8 cellular contexts compared by ENCODE assay signal in genomic region chr11:104968856-104969776, GRCh38. TPM values are rescaled to one million over a fixed set of nuclear protein-coding genes. Genes with fewer than 3 reads are reported as not detected.
DNase-seq lines count a peak whose midpoint lies in the region; ATAC-seq, FAIRE-seq and TF ChIP-seq lines count a peak whose summit lies in the region.

No MANE protein-coding gene starts in this region.

- DNase-seq in NCI-H2107 treated with DMSO at 0.1 percent for 48 hours (lab: John Stamatoyannopoulos, UW; ENCODE audit: unreplicated experiment) (peak; percentile 43), NCI-H2107 (lab: John Stamatoyannopoulos, UW) (no peak), NCI-H146 (lab: John Stamatoyannopoulos, UW) (peak; percentile 73), astrocyte of the spinal cord (ENCODE audit: low read depth, low spot score) (no peak), kidney (peak; percentile 54), testis (peak; percentile 34)
- no peak for DNase-seq in stimulated activated CD4-positive, alpha-beta T cell treated with anti-CD3 and anti-CD28 coated beads, Interleukin-4, amount 100 ng/mL, for 24 hours

- H3K27ac ChIP-seq in kidney (ENCODE audit: low read depth in 2 of 2, low read length in 2 of 2) (peak overlapping the region; percentile 79 to 93), testis (peak overlapping the region; percentile 18 to 82)

- H3K9ac ChIP-seq in kidney (ENCODE audit: low read length in 2 of 2), result peak overlapping the region; percentile 68 to 72

- H3K4me3 ChIP-seq in astrocyte of the spinal cord (ENCODE audit: low read depth, low read length), result peak overlapping the region; percentile 47
- H3K4me3 ChIP-seq in kidney (ENCODE audit: low read length in 2 of 2), result peak overlapping the region; percentile 73 to 93
- H3K4me3 ChIP-seq in testis, result peak overlapping the region; percentile 58 to 61

- TF ChIP-seq CTCF in astrocyte of the spinal cord (IDR thresholded peaks at IDR 0.05; ENCODE audit: low read depth, low read length), result no peak
- no peak for TF ChIP-seq CTCF in kidney (IDR thresholded peaks at IDR 0.05; ENCODE audit: borderline replicate concordance, extremely low read depth, insufficient read depth)
- TF ChIP-seq CTCF in testis (IDR thresholded peaks at IDR 0.05), result no peak

- intact Hi-C loops in kidney (cut with DNase I) (no loop called here), testis (cut with DNase I; ENCODE audit: low total_unique reads) (no loop called here)

- H3K9me3 ChIP-seq in kidney (ENCODE audit: control insufficient read depth in 1 of 2, low read length in 2 of 2), result no peaks in the 10 kb centered on the region
- H3K9me3 ChIP-seq in testis, result no peaks in the 10 kb centered on the region

- H3K36me3 ChIP-seq in kidney (ENCODE audit: control insufficient read depth in 1 of 2, insufficient read depth in 2 of 2, low read length in 2 of 2) (no peaks in the 10 kb centered on the region), testis (ENCODE audit: low read depth, missing control alignments) (no peaks in the 10 kb centered on the region)

- no peaks in the 10 kb centered on the region for H3K27me3 ChIP-seq in testis

- TF ChIP-seq POLR2A in testis (IDR thresholded peaks at IDR 0.05), result no peak

- 33 to 38% methylated on average over 9 to 16 of the region's 16 CpGs for WGBS in testis, 2 donors

- H3K4me1 ChIP-seq in kidney (ENCODE audit: control insufficient read depth in 1 of 2, insufficient read depth in 1 of 2, low read depth in 1 of 2, low read length in 2 of 2) (peaks cover 3 to 5% of the 10 kb centered on the region in 2 donors), testis (no peaks in the 10 kb centered on the region)

- no peak for FAIRE-seq in kidney (lab: Jason Lieb, UNC)

- no peak for ATAC-seq in GM21367 (IDR thresholded peaks at IDR 0.05; ENCODE audit: unreplicated experiment)

- in situ Hi-C loops in astrocyte of the spinal cord (cut with HindIII; ENCODE audit: low sequenced_read_pairs), result no loop called here

RNA-seq across cellular contexts. Expression of gene CASP4, which starts 0.7 kb away (rescaled TPM):
- total RNA-seq in kidney (60.3 TPM), testis (10 to 100 TPM; 16.1 to 20.7 TPM)
- polyA plus RNA-seq in kidney (ENCODE audit: insufficient read depth, low read depth, low replicate concordance) (40.6 TPM), testis (ENCODE audit: insufficient read depth, low read depth, low replicate concordance) (12.9 TPM)

RNA-seq across cellular contexts. Expression of gene CASP5, which starts 53.9 kb away (rescaled TPM):
- 0.91 TPM for total RNA-seq in kidney
- polyA plus RNA-seq in kidney (ENCODE audit: insufficient read depth, low read depth, low replicate concordance), result not detected
- total RNA-seq in testis, result not detected
- 0.37 TPM for polyA plus RNA-seq in testis (ENCODE audit: insufficient read depth, low read depth, low replicate concordance)

Comparison
In these comparisons a context has a peak if more than half of its experiments do, and no peak if none do; other contexts are left out.
1. DNase-seq: peak in NCI-H2107 treated with DMSO at 0.1 percent for 48 hours (single experiment), NCI-H146 (single experiment), kidney (single experiment) and testis (single experiment); none in NCI-H2107 (single experiment), astrocyte of the spinal cord (single experiment) and stimulated activated CD4-positive, alpha-beta T cell treated with anti-CD3 and anti-CD28 coated beads, Interleukin-4, amount 100 ng/mL, for 24 hours (single experiment).
2. Peak in every context shown above with its lines, with median percentiles within 50 percentile points of each other: H3K4me3 ChIP-seq.